Comparison of ENCODE assay signal across 23 cellular contexts in genomic region chr13:73064991-73065390, GRCh38. TPM values are rescaled to one million over a fixed set of nuclear protein-coding genes. Genes with fewer than 3 reads are reported as not detected.
A peak's percentile ranks its signal among the peaks of the same experiment; 100 is the strongest.
DNase-seq lines count a peak whose midpoint lies in the region; ATAC-seq and TF ChIP-seq lines count a peak whose summit lies in the region.
"Had no signal": no experiment of that assay in that cellular context is flagged by ENCODE, and none has a peak within 500 bp of the region (broad histone marks: within the 10 kb centered on the region; RNA-seq: fewer than 3 reads in every experiment).

No MANE protein-coding gene starts in this region.

- in situ Hi-C loops in gastrocnemius medialis (cut with MboI; ENCODE audit: low sequenced_read_pairs in 4 of 4), result loop anchor here (5.0 to 25.0 kb wide), 3 partner anchors 253 to 647 kb away; no protein-coding TSS in a partner anchor

- H3F3A ChIP-seq in smooth muscle cell (ENCODE audit: low read depth), result peaks cover 4% of the 10 kb centered on the region

- H3K4me1 Mint-ChIP-seq in HFFc6 (ENCODE audit: low read depth) (peaks cover 56% of the 10 kb centered on the region), T-helper 17 cell (no peaks in the 10 kb centered on the region)

- no peaks in the 10 kb centered on the region for H3K27me3 ChIP-seq in Peyer's patch
- H3K27me3 ChIP-seq in smooth muscle cell (ENCODE audit: low read depth), result no peaks in the 10 kb centered on the region
- H3K27me3 ChIP-seq in gastrocnemius medialis, result no peaks in the 10 kb centered on the region
- H3K27me3 ChIP-seq: upper lobe of left lung had no signal

- H3K9me3 Mint-ChIP-seq in HFFc6, result no peaks in the 10 kb centered on the region
- H3K9me3 Mint-ChIP-seq: activated naive CD8-positive, alpha-beta T cell treated with anti-CD3 and anti-CD28 coated beads, Interleukin-2, amount 10 ng/mL, durations not matched to agents 7 days and 5 days; nephron progenitor cell had no signal

- no peak for TF ChIP-seq CTCF in HFFc6 (IDR thresholded peaks at IDR 0.05)
- TF ChIP-seq CTCF in Peyer's patch (IDR thresholded peaks at IDR 0.05), result no peak
- no peak for TF ChIP-seq CTCF in smooth muscle cell (IDR thresholded peaks at IDR 0.05; ENCODE audit: borderline replicate concordance, insufficient read depth, poor library complexity, severe bottlenecking)
- TF ChIP-seq CTCF in gastrocnemius medialis (IDR thresholded peaks at IDR 0.05 in 4 of 5, conservative IDR thresholded peaks at IDR 0.05 in 1 of 5), result no peak

- H3K27me3 Mint-ChIP-seq in HFFc6 (ENCODE audit: insufficient read depth), result no peaks in the 10 kb centered on the region; the same call in 1 of the 2 replicates
- H3K27me3 Mint-ChIP-seq in T-helper 17 cell, result no peaks in the 10 kb centered on the region
- H3K27me3 Mint-ChIP-seq: activated naive CD8-positive, alpha-beta T cell treated with anti-CD3 and anti-CD28 coated beads, Interleukin-2, amount 10 ng/mL, durations not matched to agents 7 days and 5 days had no signal

- peaks cover 0 to 5% (median 0%) of the 10 kb centered on the region in 4 donors for H3K4me1 ChIP-seq in Peyer's patch
- H3K4me1 ChIP-seq in smooth muscle cell (ENCODE audit: low read depth), result peaks cover 3% of the 10 kb centered on the region
- no peaks in the 10 kb centered on the region for H3K4me1 ChIP-seq in gastrocnemius medialis

- H3K27ac Mint-ChIP-seq in HFFc6 (peak overlapping the region; percentile 61), T-helper 17 cell (no peak overlapping the region)
- H3K27ac Mint-ChIP-seq: activated naive CD8-positive, alpha-beta T cell treated with anti-CD3 and anti-CD28 coated beads, Interleukin-2, amount 10 ng/mL, durations not matched to agents 7 days and 5 days; nephron progenitor cell had no signal

- WGBS in smooth muscle cell (ENCODE audit: low lambda C conversion rate), result 73% methylated on average over 2 of the region's 2 CpGs

- peak; percentile 31 for DNase-seq in HFFc6
- no peak for DNase-seq in Peyer's patch
- peak; percentile 53 for DNase-seq in foreskin melanocyte
- no peak for DNase-seq in smooth muscle cell (lab: John Stamatoyannopoulos, UW; ENCODE audit: unreplicated experiment)
- no peak for DNase-seq in gastrocnemius medialis
- DNase-seq in T-helper 17 cell, result no peak
- DNase-seq in SKM-1 treated with dmso at 0.1 percent for 144 hours (lab: John Stamatoyannopoulos, UW; ENCODE audit: unreplicated experiment), result no peak
- DNase-seq: activated CD8-positive, alpha-beta memory T cell treated with anti-CD3 and anti-CD28 coated beads, Interleukin-2, amount 50 U/mL, for 4 hours; activated naive CD8-positive, alpha-beta T cell treated with anti-CD3 and anti-CD28 coated beads, Interleukin-2, amount 10 ng/mL, durations not matched to agents 7 days and 5 days; AML-193; HCEC 1CT; kidney; mesenchymal stem cell; NCI-H1048; NCI-H2029 treated with DMSO at 0.1 percent for 48 hours; NCI-H774; nephron progenitor cell; SIG-M5; stimulated activated naive CD4-positive, alpha-beta T cell; T-helper 2 cell; upper lobe of left lung; WERI-Rb-1 had no signal

- H3K27ac ChIP-seq in Peyer's patch (peak overlapping the region in 3 of 4 donors; percentile 19 to 83 (median 69)), smooth muscle cell (ENCODE audit: low read depth) (peak overlapping the region; percentile 45), gastrocnemius medialis (no peak overlapping the region)
- H3K27ac ChIP-seq: WERI-Rb-1 had no signal

- H3K36me3 Mint-ChIP-seq in HFFc6 (ENCODE audit: low read depth), result peaks cover 55% of the 10 kb centered on the region
- H3K36me3 Mint-ChIP-seq in T-helper 17 cell (ENCODE audit: low read depth), result no peaks in the 10 kb centered on the region

- TF ChIP-seq POLR2A in Peyer's patch (IDR thresholded peaks at IDR 0.05) (no peak), gastrocnemius medialis (IDR thresholded peaks at IDR 0.05) (no peak)

- ATAC-seq in gastrocnemius medialis, result no peak
- ATAC-seq in T-helper 17 cell, result no peak

- H3K4me3 Mint-ChIP-seq in HFFc6 (no peak overlapping the region), T-helper 17 cell (no peak overlapping the region)
- H3K4me3 Mint-ChIP-seq: activated naive CD8-positive, alpha-beta T cell treated with anti-CD3 and anti-CD28 coated beads, Interleukin-2, amount 10 ng/mL, durations not matched to agents 7 days and 5 days; nephron progenitor cell had no signal

- H3K4me3 ChIP-seq in Peyer's patch, result peak overlapping the region in 2 of 4 donors; percentile 72 to 86
- H3K4me3 ChIP-seq in smooth muscle cell, result peak overlapping the region; percentile 60
- no peak overlapping the region for H3K4me3 ChIP-seq in gastrocnemius medialis
- H3K4me3 ChIP-seq: prostate gland had no signal

- H3K79me2 ChIP-seq in smooth muscle cell (ENCODE audit: low read depth), result peaks cover 14% of the 10 kb centered on the region

- H3K4me2 ChIP-seq in smooth muscle cell, result peak overlapping the region; percentile 35

- no peaks in the 10 kb centered on the region for H3K9me3 ChIP-seq in Peyer's patch
- no peaks in the 10 kb centered on the region for H3K9me3 ChIP-seq in smooth muscle cell (replicated peaks; ENCODE audit: low read depth)
- no peaks in the 10 kb centered on the region for H3K9me3 ChIP-seq in gastrocnemius medialis
- H3K9me3 ChIP-seq in T-helper 17 cell (ENCODE audit: control insufficient read depth, low read length, poor library complexity, severe bottlenecking), result no peaks in the 10 kb centered on the region
- H3K9me3 ChIP-seq: prostate gland, upper lobe of left lung had no signal

- H3K36me3 ChIP-seq in Peyer's patch (peaks cover 0 to 26% (median 0%) of the 10 kb centered on the region in 3 donors), smooth muscle cell (ENCODE audit: low read depth) (peaks cover 2% of the 10 kb centered on the region), gastrocnemius medialis (peaks cover 0 to 27% of the 10 kb centered on the region in 2 donors)
- H3K36me3 ChIP-seq: prostate gland had no signal

- H3K9ac ChIP-seq in smooth muscle cell (ENCODE audit: low read depth), result no peak overlapping the region

- H2AFZ ChIP-seq in smooth muscle cell (ENCODE audit: low read depth), result no peak overlapping the region

- intact Hi-C loops in gastrocnemius medialis (cut with DNase I; ENCODE audit: low total_unique reads), result no loop called here

- H4K20me1 ChIP-seq in smooth muscle cell (ENCODE audit: low read depth), result peaks cover 15% of the 10 kb centered on the region

RNA-seq across cellular contexts. Expression of gene KLF5, which starts 6.2 kb away (rescaled TPM):
- total RNA-seq in HFFc6 (2021; fragmentation: NEBNext Ultra II Directional; extraction: Animal tissue kit (Norgen Biotek cat#: 25700)), result 10 to 100 TPM; 20.3 to 37.1 (median 28.5) TPM
- total RNA-seq in Peyer's patch (100 to 1,000 TPM in 3 of 4 donors, 10 to 100 TPM in 1; 70.1 to 250 (median 209) TPM), smooth muscle cell (27.0 and 30.0 TPM in 2 replicates), gastrocnemius medialis (10 to 100 TPM in 2 of 4 donors, 1 to 10 TPM in 2; 9.8 to 15.6 (median 10.9) TPM), T-helper 17 cell (1 to 10 TPM; 3.1 to 3.7 TPM)
- polyA plus RNA-seq in smooth muscle cell, result 9.7 and 28.7 TPM in 2 replicates

Comparison
In these comparisons a context has a peak if more than half of its experiments do, and no peak if none do; other contexts are left out.
1. DNase-seq: peak in HFFc6 (single experiment) and foreskin melanocyte (single experiment); none in Peyer's patch (0 of 3), smooth muscle cell (single experiment), gastrocnemius medialis (0 of 2), T-helper 17 cell (0 of 3) and SKM-1 treated with dmso at 0.1 percent for 144 hours (single experiment).
2. H3K27ac ChIP-seq: peak in Peyer's patch (3 of 4) and smooth muscle cell (single experiment); none in gastrocnemius medialis (0 of 4).